ENCODE assay signal across 10 cellular contexts in the genomic region with DNA sequence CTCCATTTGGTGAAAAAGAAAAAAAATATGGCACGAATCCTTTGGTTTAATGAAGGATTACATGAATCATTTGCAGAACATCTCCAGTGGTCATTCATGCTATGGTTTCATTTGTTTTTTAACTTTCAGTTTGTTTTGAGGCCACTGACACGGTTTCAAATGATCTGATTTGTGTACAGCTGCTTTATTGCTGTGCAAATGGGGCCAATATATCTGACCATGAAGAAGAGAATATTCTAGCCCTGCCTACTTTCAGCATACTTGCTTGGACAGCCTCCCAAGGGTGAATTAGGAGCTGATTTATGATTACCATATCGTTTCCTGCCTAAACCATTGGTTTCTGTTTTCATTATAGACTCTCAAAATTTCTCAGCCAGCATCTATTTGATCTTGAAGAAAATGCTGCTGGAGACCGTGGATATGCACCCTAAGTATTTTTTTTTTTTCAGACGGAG. TPM values are rescaled to one million over a fixed set of nuclear protein-coding genes. Genes with fewer than 3 reads are reported as not detected.
DNase-seq lines count a peak whose midpoint lies in the region; ATAC-seq, FAIRE-seq and TF ChIP-seq lines count a peak whose summit lies in the region.
"Had no signal": no experiment of that assay in that cellular context is flagged by ENCODE, and none has a peak within 500 bp of the region (broad histone marks: within the 10 kb centered on the region; RNA-seq: fewer than 3 reads in every experiment).

No MANE protein-coding gene starts in this region.

- H3K27ac ChIP-seq in esophagus muscularis mucosa (replicated peaks in 1 of 4) (peak overlapping the region; percentile 54 to 78 (median 72)), small intestine (ENCODE audit: low read depth in 1 of 2, low read length in 1 of 2) (peak overlapping the region in 1 of 2 donors; percentile 64)

- no peaks in the 10 kb centered on the region for H3K27me3 Mint-ChIP-seq in stimulated activated naive CD8-positive, alpha-beta T cell treated with anti-CD3 and anti-CD28 coated beads, Interleukin-15, amount 100 ng/mL, for 72 hours

- 34% methylated on average over 5 of the region's 5 CpGs for WGBS in esophagus muscularis mucosa
- 33 to 43% (median 34%) methylated on average over 5 of the region's 5 CpGs for WGBS in small intestine, 3 donors

- intact Hi-C loops in esophagus muscularis mucosa (cut with DNase I) = no loop called here

- H3K36me3 ChIP-seq in esophagus muscularis mucosa (peaks cover 18 to 66% (median 47%) of the 10 kb centered on the region in 4 donors), small intestine (ENCODE audit: control insufficient read depth in 2 of 2, insufficient read depth in 2 of 2, low read length in 2 of 2) (no peaks in the 10 kb centered on the region)

- TF ChIP-seq EP300 in esophagus muscularis mucosa (IDR thresholded peaks at IDR 0.05) = no peak

- no peak for TF ChIP-seq POLR2A in esophagus muscularis mucosa (IDR thresholded peaks at IDR 0.05; ENCODE audit: low read depth)

- no peak overlapping the region for H3K4me3 Mint-ChIP-seq in stimulated activated naive CD8-positive, alpha-beta T cell treated with anti-CD3 and anti-CD28 coated beads, Interleukin-15, amount 100 ng/mL, for 72 hours

- H3K4me1 ChIP-seq in esophagus muscularis mucosa (peaks cover 46 to 83% (median 82%) of the 10 kb centered on the region in 4 donors), small intestine (ENCODE audit: control insufficient read depth in 2 of 2, insufficient read depth in 1 of 2, low read depth in 1 of 2, low read length in 1 of 2) (no peaks in the 10 kb centered on the region)

- H3K4me3 ChIP-seq in esophagus muscularis mucosa (peak overlapping the region in 2 of 4 donors; percentile 3 to 16), small intestine (ENCODE audit: low read depth in 1 of 2, low read length in 2 of 2) (no peak overlapping the region)
- H3K4me3 ChIP-seq: upper lobe of left lung had no signal

- H3K27me3 ChIP-seq in esophagus muscularis mucosa (no peaks in the 10 kb centered on the region), small intestine (ENCODE audit: control insufficient read depth in 2 of 2, insufficient read depth in 2 of 2, low read length in 2 of 2) (no peaks in the 10 kb centered on the region)
- H3K27me3 ChIP-seq: upper lobe of left lung had no signal

- no peak overlapping the region for H3K27ac Mint-ChIP-seq in stimulated activated naive CD8-positive, alpha-beta T cell treated with anti-CD3 and anti-CD28 coated beads, Interleukin-15, amount 100 ng/mL, for 72 hours

- ATAC-seq in stimulated activated naive CD8-positive, alpha-beta T cell treated with anti-CD3 and anti-CD28 coated beads, Interleukin-15, amount 100 ng/mL, for 72 hours = peak; percentile 56
- ATAC-seq in stimulated activated naive CD8-positive, alpha-beta T cell treated with anti-CD3 and anti-CD28 coated beads, Interleukin-15, Interleukin-2, amounts not matched to agents 100 U/mL and 50 U/mL, for 24 hours = no peak
- ATAC-seq in HG03139 (IDR thresholded peaks at IDR 0.05; ENCODE audit: unreplicated experiment) = peak; percentile 60

- TF ChIP-seq CTCF in esophagus muscularis mucosa (IDR thresholded peaks at IDR 0.05) = no peak

- no peaks in the 10 kb centered on the region for H3K9me3 Mint-ChIP-seq in stimulated activated naive CD8-positive, alpha-beta T cell treated with anti-CD3 and anti-CD28 coated beads, Interleukin-15, amount 100 ng/mL, for 72 hours

- H3K4me1 Mint-ChIP-seq in stimulated activated naive CD8-positive, alpha-beta T cell treated with anti-CD3 and anti-CD28 coated beads, Interleukin-15, amount 100 ng/mL, for 72 hours = no peaks in the 10 kb centered on the region

- H3K9me3 ChIP-seq in esophagus muscularis mucosa = no peaks in the 10 kb centered on the region
- H3K9me3 ChIP-seq in small intestine (ENCODE audit: control insufficient read depth, low read depth) = no peaks in the 10 kb centered on the region
- H3K9me3 ChIP-seq: upper lobe of left lung had no signal

- no peak for DNase-seq in stimulated activated naive CD8-positive, alpha-beta T cell treated with anti-CD3 and anti-CD28 coated beads, Interleukin-15, amount 100 ng/mL, for 72 hours
- DNase-seq in stimulated activated naive CD8-positive, alpha-beta T cell treated with anti-CD3 and anti-CD28 coated beads, Interleukin-15, Interleukin-2, amounts not matched to agents 100 U/mL and 50 U/mL, for 24 hours = no peak
- DNase-seq in esophagus muscularis mucosa (ENCODE audit: extremely low spot score) = no peak
- no peak for DNase-seq in small intestine
- no peak for DNase-seq in SKM-1 (lab: John Stamatoyannopoulos, UW; ENCODE audit: unreplicated experiment)
- no peak for DNase-seq in ecto neural progenitor cell (ENCODE audit: low spot score)
- DNase-seq in middle frontal gyrus (ENCODE audit: extremely low spot score, low spot score) = no peak
- DNase-seq: upper lobe of left lung had no signal

- FAIRE-seq in small intestine (lab: Jason Lieb, UNC) = no peak
- FAIRE-seq: G401.6 had no signal

RNA-seq across cellular contexts. Expression of a gene that starts 30.7 kb away (rescaled TPM):
- 1,000 to 10,000 TPM; 1,380 to 2,231 (median 1,856) TPM for total RNA-seq in esophagus muscularis mucosa
- polyA plus RNA-seq in small intestine = 100 to 1,000 TPM in 1 of 3 donors, 10 to 100 TPM in 1, 1 to 10 TPM in 1; 5.1 to 354 (median 20.0) TPM
